In the genomic region with DNA sequence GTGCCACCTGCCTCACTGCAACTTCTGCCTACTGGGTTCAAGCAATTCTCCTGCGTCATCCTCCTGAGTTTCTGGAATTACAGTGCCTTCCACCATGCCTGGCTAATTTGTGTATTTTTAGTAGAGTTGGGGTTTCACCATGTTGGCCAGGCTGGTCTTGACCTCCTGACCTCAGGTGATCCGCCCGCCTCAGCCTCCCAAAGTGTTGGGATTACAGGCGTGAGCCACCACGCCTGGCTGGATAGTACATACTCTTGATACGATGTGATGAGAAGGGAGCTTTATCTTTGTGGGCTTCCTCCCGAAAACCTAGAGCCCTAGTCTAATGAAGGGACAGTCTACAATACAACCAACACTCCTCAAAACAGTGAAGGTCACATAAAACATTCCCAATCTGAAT, we compare ENCODE assay signal across 1 cellular context. TPM values are rescaled to one million over a fixed set of nuclear protein-coding genes. Genes with fewer than 3 reads are reported as not detected.
"Had no signal": no experiment of that assay in that cellular context is flagged by ENCODE, and none has a peak within 500 bp of the region (broad histone marks: within the 10 kb centered on the region; RNA-seq: fewer than 3 reads in every experiment).

No MANE protein-coding gene starts in this region.

RNA-seq across cellular contexts. Expression of a gene that starts 2.4 kb away (rescaled TPM):
- total RNA-seq: myocyte had no signal
